ENCODE assay signal across 1 cellular context in the genomic region with DNA sequence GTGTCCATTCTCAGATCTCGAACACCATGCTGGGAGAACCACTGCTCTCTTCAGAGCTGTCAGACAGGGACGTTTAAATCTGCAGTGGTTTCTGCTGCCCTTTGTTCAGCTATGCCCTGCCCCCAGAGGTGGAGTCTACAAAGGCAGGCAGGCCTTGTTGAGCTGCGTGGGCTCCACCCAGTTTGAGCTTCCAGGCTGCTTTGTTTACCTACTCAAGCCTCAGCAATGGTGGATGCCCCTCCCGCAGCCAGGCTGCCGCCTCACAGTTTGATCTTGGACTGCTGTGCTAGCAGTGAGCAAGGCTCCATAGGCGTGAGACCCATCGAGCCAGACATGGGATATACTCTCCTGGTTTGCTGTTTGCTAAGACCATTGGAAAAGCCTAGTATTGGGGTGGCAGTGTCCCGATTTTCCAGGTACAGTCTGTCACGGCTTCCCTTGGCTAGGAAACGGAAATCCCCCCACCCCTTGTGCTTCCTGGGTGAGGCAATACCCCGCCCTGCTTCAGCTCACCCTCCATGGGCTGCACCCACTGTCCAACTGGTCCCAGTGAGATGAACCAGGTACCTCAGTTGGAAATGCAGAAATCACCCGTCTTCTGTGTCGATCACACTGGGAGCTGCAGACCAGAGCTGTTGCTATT.
TF ChIP-seq lines count a peak whose summit lies in the region.
"Not testable (repeated sequence)": the region's sequence is repeated elsewhere in the genome, so short reads cannot be mapped to it uniquely, and the experiment has no call there.

No MANE protein-coding gene starts in this region.

TF ChIP-seq in K562, 482 proteins besides CTCF, POLR2A, EP300 and RAD21 (continued from another document):
- TF ChIP-seq, protein P1, sequence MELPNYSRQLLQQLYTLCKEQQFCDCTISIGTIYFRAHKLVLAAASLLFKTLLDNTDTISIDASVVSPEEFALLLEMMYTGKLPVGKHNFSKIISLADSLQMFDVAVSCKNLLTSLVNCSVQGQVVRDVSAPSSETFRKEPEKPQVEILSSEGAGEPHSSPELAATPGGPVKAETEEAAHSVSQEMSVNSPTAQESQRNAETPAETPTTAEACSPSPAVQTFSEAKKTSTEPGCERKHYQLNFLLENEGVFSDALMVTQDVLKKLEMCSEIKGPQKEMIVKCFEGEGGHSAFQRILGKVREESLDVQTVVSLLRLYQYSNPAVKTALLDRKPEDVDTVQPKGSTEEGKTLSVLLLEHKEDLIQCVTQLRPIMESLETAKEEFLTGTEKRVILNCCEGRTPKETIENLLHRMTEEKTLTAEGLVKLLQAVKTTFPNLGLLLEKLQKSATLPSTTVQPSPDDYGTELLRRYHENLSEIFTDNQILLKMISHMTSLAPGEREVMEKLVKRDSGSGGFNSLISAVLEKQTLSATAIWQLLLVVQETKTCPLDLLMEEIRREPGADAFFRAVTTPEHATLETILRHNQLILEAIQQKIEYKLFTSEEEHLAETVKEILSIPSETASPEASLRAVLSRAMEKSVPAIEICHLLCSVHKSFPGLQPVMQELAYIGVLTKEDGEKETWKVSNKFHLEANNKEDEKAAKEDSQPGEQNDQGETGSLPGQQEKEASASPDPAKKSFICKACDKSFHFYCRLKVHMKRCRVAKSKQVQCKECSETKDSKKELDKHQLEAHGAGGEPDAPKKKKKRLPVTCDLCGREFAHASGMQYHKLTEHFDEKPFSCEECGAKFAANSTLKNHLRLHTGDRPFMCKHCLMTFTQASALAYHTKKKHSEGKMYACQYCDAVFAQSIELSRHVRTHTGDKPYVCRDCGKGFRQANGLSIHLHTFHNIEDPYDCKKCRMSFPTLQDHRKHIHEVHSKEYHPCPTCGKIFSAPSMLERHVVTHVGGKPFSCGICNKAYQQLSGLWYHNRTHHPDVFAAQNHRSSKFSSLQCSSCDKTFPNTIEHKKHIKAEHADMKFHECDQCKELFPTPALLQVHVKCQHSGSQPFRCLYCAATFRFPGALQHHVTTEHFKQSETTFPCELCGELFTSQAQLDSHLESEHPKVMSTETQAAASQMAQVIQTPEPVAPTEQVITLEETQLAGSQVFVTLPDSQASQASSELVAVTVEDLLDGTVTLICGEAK (IDR thresholded peaks at IDR 0.05), result peak; percentile 21; the same call in 1 of the 2 replicates
- TF ChIP-seq, protein P1 (CRISPR knock-in tag; IDR thresholded peaks at IDR 0.05), result not testable (repeated sequence)
- peak; percentile 72 to 79 for TF ChIP-seq NRF1 (conservative IDR thresholded peaks at IDR 0.05 in 1 of 2, IDR thresholded peaks at IDR 0.05 in 1 of 2)
